ENCODE assay signal across 8 cellular contexts in genomic region chr6:32255212-32256153, GRCh38. TPM values are rescaled to one million over a fixed set of nuclear protein-coding genes. Genes with fewer than 3 reads are reported as not detected.
DNase-seq lines count a peak whose midpoint lies in the region; ATAC-seq and TF ChIP-seq lines count a peak whose summit lies in the region.

No MANE protein-coding gene starts in this region.

- in situ Hi-C loops in GM13977 (cut with MboI; ENCODE audit: low pct_unique_long_range_greater_than_20kb, low sequenced_read_pairs, unreplicated experiment): loop anchor here (10.0 kb wide), 1 partner anchor 139 kb away; no protein-coding TSS in a partner anchor
- in situ Hi-C loops in KBM-7 (cut with MboI; ENCODE audit: low pct_unique_long_range_greater_than_20kb, low sequenced_read_pairs): no loop called here

- peak; percentile 100 for ATAC-seq in left lung
- no peak for ATAC-seq in GM19455 (IDR thresholded peaks at IDR 0.05; ENCODE audit: unreplicated experiment)

- DNase-seq in GM13977 (ENCODE audit: low spot score) (peak; percentile 62), KBM-7 (peak; percentile 66), dermis blood vessel endothelial cell (peak; percentile 97), left lung (peak; percentile 73 to 88), NCI-H510A (lab: John Stamatoyannopoulos, UW) (no peak)
- peak; percentile 49 for DNase-seq in activated CD4-positive, alpha-beta T cell treated with anti-CD3 and anti-CD28 coated beads, Interleukin-2, amount 50 U/mL, for 1 hour
- peak; percentile 52 to 57 for DNase-seq in stimulated activated CD4-positive, alpha-beta T cell treated with anti-CD3 and anti-CD28 coated beads, Interleukin-2, amount 100 ng/mL, for 48 hours

- TF ChIP-seq CTCF in GM13977 (IDR thresholded peaks at IDR 0.05; ENCODE audit: extremely low read depth, insufficient read depth, missing control alignments) (peak; percentile 73), left lung (IDR thresholded peaks at IDR 0.05) (peak; percentile 56 to 83)

- H3K27ac ChIP-seq in left lung: peak overlapping the region; percentile 81 to 84

- H3K9me3 ChIP-seq in left lung: peaks cover 0 to 3% of the 10 kb centered on the region in 2 donors

- H3K27me3 ChIP-seq in left lung: peaks cover 0 to 8% of the 10 kb centered on the region in 2 donors

- no peaks in the 10 kb centered on the region for H3K36me3 ChIP-seq in left lung

- peak overlapping the region; percentile 21 to 23 for H3K4me3 ChIP-seq in left lung

- peaks cover 0 to 12% of the 10 kb centered on the region in 2 donors for H3K4me1 ChIP-seq in left lung

- intact Hi-C loops in left lung (cut with DNase I): no loop called here

RNA-seq across cellular contexts. Expression of gene NOTCH4, which starts 31.6 kb away (rescaled TPM):
- 44.3 and 63.5 TPM in 2 replicates for total RNA-seq in dermis blood vessel endothelial cell
- total RNA-seq in left lung: 10 to 100 TPM; 37.0 to 58.4 TPM
